18 cellular contexts compared by ENCODE assay signal in the genomic region with DNA sequence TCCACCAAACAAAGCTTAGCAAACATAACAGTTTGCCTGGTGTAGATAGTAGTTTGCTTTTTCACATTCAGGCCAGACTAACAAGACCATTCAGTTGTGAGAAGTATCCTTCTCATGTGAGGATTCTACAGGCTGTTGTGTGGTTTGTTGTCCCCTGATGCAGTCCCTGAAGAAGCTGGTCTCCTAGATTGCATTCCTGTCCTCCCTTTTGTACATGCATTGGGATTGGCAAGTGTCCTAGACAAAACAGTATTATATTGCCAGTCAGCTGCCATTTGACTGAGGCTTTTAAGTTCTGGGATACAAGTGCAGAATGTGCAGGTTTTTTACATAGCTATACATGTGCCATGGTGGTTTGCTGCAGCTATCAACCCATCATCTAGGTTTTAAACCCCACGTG.
DNase-seq lines count a peak whose midpoint lies in the region; ATAC-seq, FAIRE-seq and TF ChIP-seq lines count a peak whose summit lies in the region.
"Had no signal": no experiment of that assay in that cellular context is flagged by ENCODE, and none has a peak within 500 bp of the region (broad histone marks: within the 10 kb centered on the region; RNA-seq: fewer than 3 reads in every experiment).

No MANE protein-coding gene starts in this region.

- H3K4me1 Mint-ChIP-seq in CD4-positive, alpha-beta T cell (ENCODE audit: low read depth) = no peaks in the 10 kb centered on the region
- H3K4me1 Mint-ChIP-seq: CD14-positive monocyte had no signal

- no peaks in the 10 kb centered on the region for H3K9me3 Mint-ChIP-seq in CD4-positive, alpha-beta T cell
- H3K9me3 Mint-ChIP-seq: H9 had no signal

- no peak for TF ChIP-seq CTCF in HEK293 (tag by site-specific recombination; IDR thresholded peaks at IDR 0.05)
- TF ChIP-seq CTCF in VCaP (conservative IDR thresholded peaks at IDR 0.05) = no peak
- no peak for TF ChIP-seq CTCF in CD4-positive, alpha-beta T cell (IDR thresholded peaks at IDR 0.05)

- DNase-seq in M059J (ENCODE audit: low read depth) (peak; percentile 25), aorta (no peak), H54 (ENCODE audit: insufficient read length, low spot score) (no peak)
- no peak for DNase-seq in CD4-positive, alpha-beta T cell
- DNase-seq: AML-193; CD8-positive, alpha-beta T cell; DMS 273 treated with DMSO at 0.1 percent for 48 hours; DMS53; DND-41; GOT3; H9 had no signal

- no peak overlapping the region for H3K27ac Mint-ChIP-seq in CD4-positive, alpha-beta T cell
- H3K27ac Mint-ChIP-seq: CD14-positive monocyte; CD8-positive, alpha-beta T cell; H9 had no signal

- CTCF ChIA-PET in HEK293 (lab: Yijun Ruan, JAX) = interaction anchor here (1.8 kb wide), 2 partner anchors 9 to 140 kb away, joined by 3 to 6 read pairs; no protein-coding TSS in a partner anchor
- CTCF ChIA-PET in CD4-positive, alpha-beta T cell (lab: Charles Lee) = no interaction called here

- no peak for ATAC-seq in aorta (ENCODE audit: low FRiP score)
- no peak for ATAC-seq in CD4-positive, alpha-beta T cell (ENCODE audit: poor library complexity)
- ATAC-seq: CD8-positive, alpha-beta T cell; GM12878; K562 had no signal

- H3K4me3 Mint-ChIP-seq in CD4-positive, alpha-beta T cell = no peak overlapping the region
- H3K4me3 Mint-ChIP-seq: CD14-positive monocyte; CD8-positive, alpha-beta T cell; H9 had no signal

- no peak for TF ChIP-seq POLR2A in H54 (IDR thresholded peaks at IDR 0.05; ENCODE audit: low read depth, low read length)

- H3K27me3 Mint-ChIP-seq in CD4-positive, alpha-beta T cell = no peaks in the 10 kb centered on the region

- H3K4me3 ChIP-seq in HEK293 (ENCODE audit: low read depth, low read length) (no peak overlapping the region), aorta (ENCODE audit: low read length in 2 of 2) (no peak overlapping the region)
- H3K4me3 ChIP-seq: A549, GM12878, K562 had no signal

- FAIRE-seq in H54 (lab: Jason Lieb, UNC) = no peak
- FAIRE-seq: GM12878, K562 had no signal

- POLR2A ChIA-PET in HEK293 (lab: Yijun Ruan, JAX) = no interaction called here
- POLR2A ChIA-PET in CD4-positive, alpha-beta T cell (lab: Charles Lee) = no interaction called here

- H3K4me1 ChIP-seq in HEK293 (ENCODE audit: control insufficient read depth, insufficient read depth, low read length) = peaks cover 22% of the 10 kb centered on the region
- peaks cover 3 to 4% of the 10 kb centered on the region in 2 donors for H3K4me1 ChIP-seq in aorta (ENCODE audit: control insufficient read depth in 1 of 2, insufficient read depth in 2 of 2, low read length in 2 of 2)

- WGBS in aorta, 2 donors = 48 to 59% methylated on average over 1 of the region's 1 CpG

- H3K27ac ChIP-seq in HEK293 (ENCODE audit: extremely low read depth, low read depth, low read length) (peak overlapping the region; percentile 42; the same call in 1 of the 2 replicates), VCaP (peak overlapping the region; percentile 82), aorta (ENCODE audit: low read depth in 1 of 2, low read length in 2 of 2) (no peak overlapping the region)
- no peak overlapping the region for H3K27ac ChIP-seq in CD4-positive, alpha-beta T cell (ENCODE audit: low read depth, low read length)
- H3K27ac ChIP-seq: A549, HL-60 had no signal

- H3K9me3 ChIP-seq in HEK293 (ENCODE audit: control insufficient read depth, insufficient read depth, low read depth, low read length) (no peaks in the 10 kb centered on the region), aorta (ENCODE audit: control insufficient read depth, low read length) (no peaks in the 10 kb centered on the region)
- no peaks in the 10 kb centered on the region for H3K9me3 ChIP-seq in CD4-positive, alpha-beta T cell (ENCODE audit: control insufficient read depth, low read length)

- H3K36me3 Mint-ChIP-seq in CD4-positive, alpha-beta T cell (ENCODE audit: low read depth) = no peaks in the 10 kb centered on the region
- H3K36me3 Mint-ChIP-seq: CD14-positive monocyte; CD8-positive, alpha-beta T cell had no signal

- H3K36me3 ChIP-seq in HEK293 (ENCODE audit: control insufficient read depth in 2 of 2, insufficient read depth in 1 of 2, low read length in 2 of 2) (no peaks in the 10 kb centered on the region), aorta (ENCODE audit: control insufficient read depth in 1 of 2, insufficient read depth in 2 of 2, low read length in 1 of 2) (no peaks in the 10 kb centered on the region)

- H3K27me3 ChIP-seq in aorta (ENCODE audit: control insufficient read depth in 1 of 2, insufficient read depth in 2 of 2, low read length in 1 of 2) = no peaks in the 10 kb centered on the region
- no peaks in the 10 kb centered on the region for H3K27me3 ChIP-seq in CD4-positive, alpha-beta T cell (ENCODE audit: control insufficient read depth, insufficient read depth, low read length)

- intact Hi-C loops in aorta (cut with DNase I) = no loop called here
- intact Hi-C loops in CD4-positive, alpha-beta T cell (cut with DNase I, micrococcal nuclease) = no loop called here

TF ChIP-seq in HEK293, 187 proteins besides CTCF, POLR2A, EP300 and RAD21 (continues in another document):
- TF ChIP-seq, protein P1, sequence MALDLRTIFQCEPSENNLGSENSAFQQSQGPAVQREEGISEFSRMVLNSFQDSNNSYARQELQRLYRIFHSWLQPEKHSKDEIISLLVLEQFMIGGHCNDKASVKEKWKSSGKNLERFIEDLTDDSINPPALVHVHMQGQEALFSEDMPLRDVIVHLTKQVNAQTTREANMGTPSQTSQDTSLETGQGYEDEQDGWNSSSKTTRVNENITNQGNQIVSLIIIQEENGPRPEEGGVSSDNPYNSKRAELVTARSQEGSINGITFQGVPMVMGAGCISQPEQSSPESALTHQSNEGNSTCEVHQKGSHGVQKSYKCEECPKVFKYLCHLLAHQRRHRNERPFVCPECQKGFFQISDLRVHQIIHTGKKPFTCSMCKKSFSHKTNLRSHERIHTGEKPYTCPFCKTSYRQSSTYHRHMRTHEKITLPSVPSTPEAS (tag by site-specific recombination; IDR thresholded peaks at IDR 0.05) = no peak
- TF ChIP-seq, protein P2, sequence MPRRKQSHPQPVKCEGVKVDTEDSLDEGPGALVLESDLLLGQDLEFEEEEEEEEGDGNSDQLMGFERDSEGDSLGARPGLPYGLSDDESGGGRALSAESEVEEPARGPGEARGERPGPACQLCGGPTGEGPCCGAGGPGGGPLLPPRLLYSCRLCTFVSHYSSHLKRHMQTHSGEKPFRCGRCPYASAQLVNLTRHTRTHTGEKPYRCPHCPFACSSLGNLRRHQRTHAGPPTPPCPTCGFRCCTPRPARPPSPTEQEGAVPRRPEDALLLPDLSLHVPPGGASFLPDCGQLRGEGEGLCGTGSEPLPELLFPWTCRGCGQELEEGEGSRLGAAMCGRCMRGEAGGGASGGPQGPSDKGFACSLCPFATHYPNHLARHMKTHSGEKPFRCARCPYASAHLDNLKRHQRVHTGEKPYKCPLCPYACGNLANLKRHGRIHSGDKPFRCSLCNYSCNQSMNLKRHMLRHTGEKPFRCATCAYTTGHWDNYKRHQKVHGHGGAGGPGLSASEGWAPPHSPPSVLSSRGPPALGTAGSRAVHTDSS (tag by site-specific recombination; IDR thresholded peaks at IDR 0.05) = no peak
- no peak for TF ChIP-seq PRDM1 (tag by site-specific recombination; IDR thresholded peaks at IDR 0.05)
- no peak for TF ChIP-seq PRDM10 (tag by site-specific recombination; IDR thresholded peaks at IDR 0.05)
- no peak for TF ChIP-seq ZNF596 (tag by site-specific recombination; IDR thresholded peaks at IDR 0.05)
- TF ChIP-seq ZNF394 (tag by site-specific recombination; IDR thresholded peaks at IDR 0.05; ENCODE audit: borderline replicate concordance) = no peak
- TF ChIP-seq GLIS2 (tag by site-specific recombination; IDR thresholded peaks at IDR 0.05) = no peak
- no peak for TF ChIP-seq BCL6B (tag by site-specific recombination; IDR thresholded peaks at IDR 0.05)
- no peak for TF ChIP-seq TRIM28 (IDR thresholded peaks at IDR 0.05; ENCODE audit: borderline replicate concordance, low read length)
- no peak for TF ChIP-seq ZFP3 (tag by site-specific recombination; IDR thresholded peaks at IDR 0.05; ENCODE audit: low read depth)
- TF ChIP-seq GLI2 (tag by site-specific recombination; IDR thresholded peaks at IDR 0.05; ENCODE audit: borderline replicate concordance, low read depth) = no peak

Comparison
In these comparisons a context has a peak if more than half of its experiments do, and no peak if none do; other contexts are left out.
1. H3K27ac ChIP-seq: peak in HEK293 (single experiment) and VCaP (single experiment); none in aorta (0 of 2) and CD4-positive, alpha-beta T cell (single experiment).